1 cellular context compared by ENCODE assay signal in the genomic region with DNA sequence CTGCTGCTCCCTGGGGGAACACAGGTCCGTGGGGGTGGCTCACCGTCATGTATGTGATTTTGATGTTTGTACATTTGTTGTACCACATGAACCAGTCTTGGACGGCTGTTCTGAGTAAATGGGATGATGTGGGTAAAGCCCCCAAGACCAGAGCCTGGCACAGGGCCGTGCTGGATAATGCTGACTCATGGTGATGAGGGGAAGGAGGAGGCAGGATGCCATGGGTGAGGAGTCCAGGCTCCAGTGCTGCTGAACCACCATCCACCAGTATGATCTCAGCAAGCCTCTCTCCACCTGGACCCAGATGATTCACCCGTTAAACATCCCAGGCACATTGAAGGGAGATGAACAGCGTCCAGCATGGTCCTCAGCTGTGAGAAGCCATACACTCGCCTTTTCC.
TF ChIP-seq lines count a peak whose summit lies in the region.

No MANE protein-coding gene starts in this region.

TF ChIP-seq in A549, 52 proteins besides CTCF, POLR2A, EP300 and RAD21 (continued from another document):
- TF ChIP-seq, protein P1, sequence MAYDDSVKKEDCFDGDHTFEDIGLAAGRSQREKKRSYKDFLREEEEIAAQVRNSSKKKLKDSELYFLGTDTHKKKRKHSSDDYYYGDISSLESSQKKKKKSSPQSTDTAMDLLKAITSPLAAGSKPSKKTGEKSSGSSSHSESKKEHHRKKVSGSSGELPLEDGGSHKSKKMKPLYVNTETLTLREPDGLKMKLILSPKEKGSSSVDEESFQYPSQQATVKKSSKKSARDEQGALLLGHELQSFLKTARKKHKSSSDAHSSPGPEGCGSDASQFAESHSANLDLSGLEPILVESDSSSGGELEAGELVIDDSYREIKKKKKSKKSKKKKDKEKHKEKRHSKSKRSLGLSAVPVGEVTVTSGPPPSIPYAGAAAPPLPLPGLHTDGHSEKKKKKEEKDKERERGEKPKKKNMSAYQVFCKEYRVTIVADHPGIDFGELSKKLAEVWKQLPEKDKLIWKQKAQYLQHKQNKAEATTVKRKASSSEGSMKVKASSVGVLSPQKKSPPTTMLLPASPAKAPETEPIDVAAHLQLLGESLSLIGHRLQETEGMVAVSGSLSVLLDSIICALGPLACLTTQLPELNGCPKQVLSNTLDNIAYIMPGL (CRISPR knock-in tag; IDR thresholded peaks at IDR 0.05; ENCODE audit: borderline replicate concordance): no peak
- peak; percentile 92 for TF ChIP-seq MAFK (IDR thresholded peaks at IDR 0.05; ENCODE audit: partially characterized antibody)
- TF ChIP-seq NFE2L2 (conservative IDR thresholded peaks at IDR 0.05; ENCODE audit: low read length): peak; percentile 89
- TF ChIP-seq MAZ (IDR thresholded peaks at IDR 0.05; ENCODE audit: borderline replicate concordance, low read depth, low read length): no peak
